ENCODE assay signal across 30 cellular contexts in the genomic region with DNA sequence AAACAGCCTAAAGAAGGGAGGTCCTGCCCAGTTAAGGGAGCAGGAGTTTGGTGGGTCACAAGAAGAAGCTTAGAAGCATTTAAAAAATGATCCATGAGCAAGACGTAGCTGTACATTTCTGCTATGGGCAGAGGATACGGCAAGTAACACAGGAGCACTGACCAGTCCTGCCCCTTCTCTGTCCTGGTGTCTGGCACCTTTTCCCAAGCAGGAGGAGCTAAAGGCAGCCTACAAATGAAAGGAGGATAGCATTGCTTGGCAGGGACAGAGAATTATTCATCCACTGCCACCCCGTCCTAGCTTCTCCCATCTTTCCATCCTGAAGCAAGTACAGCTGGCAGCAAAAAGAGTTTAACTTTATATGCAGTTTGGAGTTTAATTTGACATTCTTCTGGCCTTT.
"Had no signal": no experiment of that assay in that cellular context is flagged by ENCODE, and none has a peak within 500 bp of the region (broad histone marks: within the 10 kb centered on the region; RNA-seq: fewer than 3 reads in every experiment).

No MANE protein-coding gene starts in this region.

- H3K36me3 ChIP-seq: gastroesophageal sphincter, heart left ventricle, neural progenitor cell, right atrium auricular region, stomach, thyroid gland had no signal

- H3K4me1 ChIP-seq: gastroesophageal sphincter, heart left ventricle, neural progenitor cell, parathyroid adenoma, right atrium auricular region, stomach, thyroid gland had no signal

- H3K9me3 ChIP-seq: gastroesophageal sphincter, heart left ventricle, right atrium auricular region, thyroid gland had no signal

- H3K79me2 ChIP-seq: hepatocyte, parathyroid adenoma had no signal

- H3K4me3 ChIP-seq: gastroesophageal sphincter, heart left ventricle, hepatocyte, lung, neural progenitor cell, right atrium auricular region, smooth muscle cell, stomach, thyroid gland had no signal

- H3K27me3 ChIP-seq: hepatocyte, neural progenitor cell, right atrium auricular region, thyroid gland had no signal

- H3K27me3 Mint-ChIP-seq: dendritic cell treated with granulocyte-macrophage colony-stimulating factor and Interleukin-4, amounts not matched to agents 40 ng/mL and 50 ng/mL, for 4 days; naive thymus-derived CD4-positive, alpha-beta T cell had no signal

- H3K4me2 ChIP-seq: hepatocyte, neural progenitor cell, smooth muscle cell had no signal

- H3K36me3 Mint-ChIP-seq: neural progenitor cell; stimulated activated effector memory CD8-positive, alpha-beta T cell treated with anti-CD3 and anti-CD28 coated beads, Interleukin-12 subunit alpha, Interleukin-12 subunit beta, amount 100 ng/mL, for 72 hours had no signal

- DNase-seq: effector CD8-positive, alpha-beta T cell; endodermal cell; foreskin fibroblast; heart left ventricle; kidney; mesenchymal stem cell; midbrain; naive thymus-derived CD4-positive, alpha-beta T cell; stimulated activated CD4-positive, alpha-beta T cell treated with anti-CD3 and anti-CD28 coated beads, Interleukin-12 subunit alpha, Interleukin-12 subunit beta, amount 100 ng/mL, for 4 hours; stimulated activated CD4-positive, alpha-beta T cell treated with anti-CD3 and anti-CD28 coated beads, Interleukin-1b, Interleukin-23, amount 100 ng/mL, for 48 hours; stimulated activated CD4-positive, alpha-beta T cell treated with anti-CD3 and anti-CD28 coated beads, Interleukin-4, amount 100 ng/mL, for 1 hour; stimulated activated naive CD4-positive, alpha-beta T cell treated with Interleukin-2 at 50 U/mL for 16 hours; stomach; thyroid gland; trophoblast cell had no signal

- H2AFZ ChIP-seq: hepatocyte, neural progenitor cell, parathyroid adenoma had no signal

- H3K4me1 Mint-ChIP-seq: endodermal cell; naive thymus-derived CD4-positive, alpha-beta T cell; nephron; stimulated activated effector memory CD8-positive, alpha-beta T cell treated with anti-CD3 and anti-CD28 coated beads, Interleukin-12 subunit alpha, Interleukin-12 subunit beta, amount 100 ng/mL, for 72 hours had no signal

- H3K27ac ChIP-seq: epithelial cell of prostate, gastroesophageal sphincter, heart left ventricle, hepatocyte, neural progenitor cell, parathyroid adenoma, right atrium auricular region, stomach, thyroid gland had no signal

- H3K4me3 Mint-ChIP-seq: dendritic cell treated with granulocyte-macrophage colony-stimulating factor and Interleukin-4, amounts not matched to agents 40 ng/mL and 50 ng/mL, for 4 days; endodermal cell; naive thymus-derived CD4-positive, alpha-beta T cell; nephron; neural progenitor cell; stimulated activated effector memory CD8-positive, alpha-beta T cell treated with anti-CD3 and anti-CD28 coated beads, Interleukin-12 subunit alpha, Interleukin-12 subunit beta, amount 100 ng/mL, for 72 hours had no signal

- H3K27ac Mint-ChIP-seq: dendritic cell treated with granulocyte-macrophage colony-stimulating factor and Interleukin-4, amounts not matched to agents 40 ng/mL and 50 ng/mL, for 4 days; endodermal cell; naive thymus-derived CD4-positive, alpha-beta T cell; nephron; neural progenitor cell; progenitor cell of endocrine pancreas; stimulated activated effector memory CD8-positive, alpha-beta T cell treated with anti-CD3 and anti-CD28 coated beads, Interleukin-12 subunit alpha, Interleukin-12 subunit beta, amount 100 ng/mL, for 72 hours had no signal

- ATAC-seq: esophagus mucosa; gastroesophageal sphincter; heart left ventricle; left lobe of liver; naive thymus-derived CD4-positive, alpha-beta T cell; sciatic nerve; stimulated activated effector memory CD8-positive, alpha-beta T cell treated with anti-CD3 and anti-CD28 coated beads, Interleukin-12 subunit alpha, Interleukin-12 subunit beta, amount 100 ng/mL, for 72 hours had no signal

- FAIRE-seq: kidney had no signal
